12 cellular contexts compared by ENCODE assay signal in the genomic region with DNA sequence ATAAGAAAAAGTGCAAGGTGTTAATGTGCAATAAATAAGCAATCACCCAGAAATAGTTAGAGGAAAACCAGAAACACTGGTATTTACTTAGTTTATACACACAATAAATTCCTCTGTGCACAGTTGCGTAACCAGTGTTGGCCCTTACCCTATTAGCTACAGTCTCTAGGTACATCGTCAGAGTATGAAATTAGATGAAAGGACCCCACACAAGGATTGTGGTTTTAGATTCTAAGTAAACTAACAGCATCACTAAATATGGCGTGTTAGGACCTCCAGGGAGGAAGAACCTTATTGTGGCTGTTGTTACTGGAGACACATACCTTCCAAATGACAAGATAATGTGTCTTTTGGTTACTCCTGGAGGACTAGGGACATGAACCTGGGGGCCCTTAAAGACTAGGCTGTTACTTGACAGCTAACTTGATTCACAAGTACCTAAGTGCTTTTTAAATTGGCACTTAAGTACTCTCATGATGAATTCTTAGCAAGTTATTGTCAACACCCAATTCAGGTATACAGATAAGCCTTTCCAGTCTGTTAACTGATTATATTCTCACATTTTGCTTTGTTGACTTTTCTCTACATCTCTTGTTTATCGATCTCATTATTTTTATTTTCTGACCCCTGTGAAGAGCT.
DNase-seq lines count a peak whose midpoint lies in the region; ATAC-seq and TF ChIP-seq lines count a peak whose summit lies in the region.
"Had no signal": no experiment of that assay in that cellular context is flagged by ENCODE, and none has a peak within 500 bp of the region (broad histone marks: within the 10 kb centered on the region; RNA-seq: fewer than 3 reads in every experiment).

No MANE protein-coding gene starts in this region.

- no peak for TF ChIP-seq POLR2A in thyroid gland (IDR thresholded peaks at IDR 0.05)

- H3K27ac ChIP-seq in cardiac muscle cell (no peak overlapping the region), thyroid gland (peak overlapping the region in 1 of 3 donors; percentile 34)

- no peaks in the 10 kb centered on the region for H3K9me3 ChIP-seq in cardiac muscle cell (ENCODE audit: low read depth)
- H3K9me3 ChIP-seq in adipocyte (ENCODE audit: control insufficient read depth, low read length) = peaks cover 4% of the 10 kb centered on the region
- no peaks in the 10 kb centered on the region for H3K9me3 ChIP-seq in thyroid gland

- DNase-seq in cardiac muscle cell (ENCODE audit: low read depth in 1 of 2, low spot score in 1 of 2) (peak; percentile 75 to 77), left cardiac atrium (no peak), adipocyte (ENCODE audit: low read depth) (peak; percentile 63), kidney epithelial cell (ENCODE audit: low read depth) (peak; percentile 77), thyroid gland (peak; percentile 59 to 68)
- DNase-seq in stimulated activated CD4-positive, alpha-beta T cell treated with anti-CD3 and anti-CD28 coated beads, Interleukin-15, amount 100 ng/mL, for 24 hours = no peak
- DNase-seq: activated CD4-positive, CD25-positive, alpha-beta regulatory T cell treated with anti-CD3 and anti-CD28 coated beads, Interleukin-2, amount 50 U/mL, for 72 hours; activated effector memory CD4-positive, alpha-beta T cell treated with anti-CD3 and anti-CD28 coated beads, Interleukin-2, amount 50 U/mL, for 16 hours had no signal

- TF ChIP-seq CTCF in cardiac muscle cell (IDR thresholded peaks at IDR 0.05; ENCODE audit: low read depth, low read length) = no peak
- no peak for TF ChIP-seq CTCF in kidney epithelial cell (IDR thresholded peaks at IDR 0.05; ENCODE audit: insufficient read depth, low read length, poor library complexity, severe bottlenecking)
- TF ChIP-seq CTCF in thyroid gland (IDR thresholded peaks at IDR 0.05) = no peak

- 41 to 50% methylated on average over 4 of the region's 4 CpGs for WGBS in thyroid gland, 2 donors

- H3K4me1 ChIP-seq in cardiac muscle cell (ENCODE audit: low read depth) = peaks cover 9% of the 10 kb centered on the region
- H3K4me1 ChIP-seq in adipocyte (ENCODE audit: control insufficient read depth, insufficient read depth, low read length) = peaks cover 61% of the 10 kb centered on the region
- H3K4me1 ChIP-seq in thyroid gland = peaks cover 42 to 65% of the 10 kb centered on the region in 2 donors

- intact Hi-C loops in left cardiac atrium (cut with DNase I) (no loop called here), thyroid gland (cut with DNase I) (loop anchor here (5.0 kb wide), 1 partner anchor 130 kb away; no protein-coding TSS in a partner anchor)

- ATAC-seq in left cardiac atrium (no peak), GM21360 (IDR thresholded peaks at IDR 0.05; ENCODE audit: unreplicated experiment) (no peak), HG03520 (IDR thresholded peaks at IDR 0.05; ENCODE audit: unreplicated experiment) (no peak)
- ATAC-seq: natural killer cell treated with Interleukin-12 subunit alpha and Interleukin-12 subunit beta and Interleukin-15 and Interleukin-18, amount 100 ng/mL, for 72 hours; stimulated activated memory B cell treated with anti-CD40 and anti-IgM and Interleukin-4, amounts not matched to agents 10 μg/mL and 1 μg/mL and 100 μg/mL, for 72 hours had no signal

- H3K27me3 ChIP-seq in cardiac muscle cell (peaks cover 87% of the 10 kb centered on the region), adipocyte (replicated peaks; ENCODE audit: control insufficient read depth, insufficient read depth, low read length) (no peaks in the 10 kb centered on the region), kidney epithelial cell (ENCODE audit: control insufficient read depth, insufficient read depth, low read length) (no peaks in the 10 kb centered on the region), thyroid gland (no peaks in the 10 kb centered on the region)

- H3K4me3 ChIP-seq in cardiac muscle cell (no peak overlapping the region), adipocyte (ENCODE audit: low read length) (no peak overlapping the region), kidney epithelial cell (ENCODE audit: low read depth, low read length) (no peak overlapping the region), thyroid gland (replicated peaks in 1 of 3) (no peak overlapping the region)

- H3K9ac ChIP-seq in adipocyte (ENCODE audit: low read length) = no peak overlapping the region

- no peaks in the 10 kb centered on the region for H3K36me3 ChIP-seq in cardiac muscle cell
- H3K36me3 ChIP-seq in adipocyte (ENCODE audit: control insufficient read depth, insufficient read depth, low read length, severe bottlenecking) = peaks cover 76% of the 10 kb centered on the region
- H3K36me3 ChIP-seq in kidney epithelial cell (ENCODE audit: control insufficient read depth, insufficient read depth, low read length) = peaks cover 4% of the 10 kb centered on the region
- peaks cover 6 to 28% of the 10 kb centered on the region in 2 donors for H3K36me3 ChIP-seq in thyroid gland

Comparison
In these comparisons a context has a peak if more than half of its experiments do, and no peak if none do; other contexts are left out.
1. DNase-seq: peak in cardiac muscle cell (2 of 2), adipocyte (single experiment), kidney epithelial cell (single experiment) and thyroid gland (2 of 2); none in left cardiac atrium (single experiment) and stimulated activated CD4-positive, alpha-beta T cell treated with anti-CD3 and anti-CD28 coated beads, Interleukin-15, amount 100 ng/mL, for 24 hours (single experiment).